In the genomic region with DNA sequence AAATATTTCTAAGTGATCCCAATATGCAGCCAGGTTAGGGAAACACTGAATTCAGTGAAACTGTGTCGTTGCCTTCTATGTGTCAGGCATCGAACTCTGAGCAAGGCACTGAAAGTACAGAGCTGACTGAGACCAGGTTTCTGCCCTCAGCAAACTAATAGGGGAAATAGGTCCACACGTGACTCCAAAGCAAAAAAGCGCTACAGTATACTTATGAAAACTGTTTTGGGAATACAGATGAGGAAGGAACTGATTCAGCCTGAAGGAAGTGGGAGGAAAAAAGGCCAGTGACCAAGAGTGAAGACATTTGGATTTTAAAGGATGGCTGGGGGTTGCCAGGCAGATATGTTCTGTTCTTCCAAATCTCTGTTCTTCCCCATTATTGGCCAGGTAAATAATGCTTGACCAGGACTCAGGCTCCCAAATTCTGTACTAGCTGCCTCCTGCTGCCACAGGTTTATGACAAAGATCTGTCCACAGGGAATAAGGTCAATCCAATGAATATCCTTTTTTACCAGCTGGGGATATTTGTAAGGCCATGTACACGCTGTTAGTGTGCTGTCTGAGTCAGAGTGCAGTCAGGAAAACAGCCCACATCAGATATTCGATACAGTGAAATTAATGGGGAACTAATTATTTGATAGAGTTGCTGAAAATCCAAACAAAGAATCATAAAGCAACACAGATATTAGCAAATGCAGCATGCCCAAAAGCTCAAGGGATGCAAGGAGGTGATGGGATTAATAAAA, we compare ENCODE assay signal across 1 cellular context.
TF ChIP-seq lines count a peak whose summit lies in the region.

No MANE protein-coding gene starts in this region.

TF ChIP-seq in HepG2, 621 proteins besides CTCF, POLR2A, EP300 and RAD21:
- no peak for TF ChIP-seq CCDC6 (CRISPR knock-in tag; IDR thresholded peaks at IDR 0.05)
